Comparison of ENCODE assay signal across 9 cellular contexts in the genomic region with DNA sequence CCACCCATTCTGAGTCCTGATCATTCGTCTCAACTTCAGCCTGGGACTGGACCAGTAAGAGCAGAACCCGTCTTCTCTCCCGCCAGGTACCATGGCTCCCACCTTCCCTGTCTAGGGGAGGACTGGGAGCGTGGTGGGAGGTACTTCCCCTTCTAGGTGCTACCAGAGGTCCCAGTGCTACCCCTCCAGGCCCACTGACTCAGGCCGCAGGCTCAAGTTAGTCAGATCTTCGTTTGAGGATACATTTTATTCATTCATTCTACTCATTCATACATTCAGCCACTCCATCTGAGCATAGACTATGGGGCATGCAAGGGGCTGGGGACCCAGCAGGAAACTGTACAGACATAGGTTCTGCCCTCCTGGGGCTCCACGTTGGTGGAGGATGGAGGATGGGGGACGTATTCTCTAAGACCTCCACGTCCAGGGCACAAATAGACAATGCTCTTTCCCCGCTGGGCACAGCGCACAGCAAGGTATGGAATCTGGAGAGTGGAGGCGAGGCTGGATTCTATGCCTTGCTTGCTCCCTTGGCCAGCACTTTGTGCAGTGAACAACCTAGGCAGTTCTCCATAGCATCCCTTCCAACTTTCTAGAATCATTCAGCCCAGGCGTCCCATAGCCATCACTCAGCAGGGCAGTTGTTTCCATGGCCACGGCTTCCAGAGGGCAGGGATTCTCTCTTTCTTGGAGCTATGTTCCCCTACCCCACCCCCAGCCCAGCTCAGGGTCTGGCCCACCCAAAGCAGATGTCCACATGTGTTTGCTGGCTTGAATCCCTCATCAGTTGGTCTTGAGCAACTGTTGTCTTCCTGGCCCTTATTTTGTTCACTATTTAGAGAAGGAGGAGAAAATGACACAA. TPM values are rescaled to one million over a fixed set of nuclear protein-coding genes. Genes with fewer than 3 reads are reported as not detected.
A peak's percentile ranks its signal among the peaks of the same experiment; 100 is the strongest.
DNase-seq lines count a peak whose midpoint lies in the region; ATAC-seq, FAIRE-seq and TF ChIP-seq lines count a peak whose summit lies in the region.
"Had no signal": no experiment of that assay in that cellular context is flagged by ENCODE, and none has a peak within 500 bp of the region (broad histone marks: within the 10 kb centered on the region; RNA-seq: fewer than 3 reads in every experiment).

No MANE protein-coding gene starts in this region.

- no peak overlapping the region for H3K27ac Mint-ChIP-seq in GM23338
- peak overlapping the region in 1 of 2 donors; percentile 69 for H3K27ac Mint-ChIP-seq in natural killer cell treated with Interleukin-12 subunit alpha and Interleukin-12 subunit beta and Interleukin-15 and Interleukin-18, amount 100 ng/mL, for 72 hours

- H3K4me3 Mint-ChIP-seq in GM23338 = peak overlapping the region; percentile 77
- H3K4me3 Mint-ChIP-seq in natural killer cell treated with Interleukin-12 subunit alpha and Interleukin-12 subunit beta and Interleukin-15 and Interleukin-18, amount 100 ng/mL, for 72 hours = peak overlapping the region; percentile 65

- H3K9me2 ChIP-seq in GM23338 (ENCODE audit: insufficient read depth) (no peaks in the 10 kb centered on the region), MM.1S (replicated peaks; ENCODE audit: insufficient read depth, low read length) (no peaks in the 10 kb centered on the region)

- no peak for FAIRE-seq in A549 (lab: Jason Lieb, UNC)

- H4K20me1 ChIP-seq in GM23338 (replicated peaks; ENCODE audit: insufficient read depth) (no peaks in the 10 kb centered on the region), MM.1S (ENCODE audit: insufficient read depth, low read length) (no peaks in the 10 kb centered on the region)

- H3K36me3 Mint-ChIP-seq in GM23338 (ENCODE audit: low read depth) = no peaks in the 10 kb centered on the region; the same call in 2 of the 3 replicates
- H3K36me3 Mint-ChIP-seq in natural killer cell treated with Interleukin-12 subunit alpha and Interleukin-12 subunit beta and Interleukin-15 and Interleukin-18, amount 100 ng/mL, for 72 hours = no peaks in the 10 kb centered on the region

- no peaks in the 10 kb centered on the region for H3K79me2 ChIP-seq in GM23338 (replicated peaks; ENCODE audit: insufficient read depth)
- no peaks in the 10 kb centered on the region for H3K79me2 ChIP-seq in MM.1S (ENCODE audit: low read length)

- ATAC-seq in A549 (no peak), GM23338 (no peak)
- ATAC-seq in natural killer cell treated with Interleukin-12 subunit alpha and Interleukin-12 subunit beta and Interleukin-15 and Interleukin-18, amount 100 ng/mL, for 72 hours = no peak

- H3K4me1 Mint-ChIP-seq in GM23338 = peaks cover 21% of the 10 kb centered on the region
- H3K4me1 Mint-ChIP-seq in natural killer cell treated with Interleukin-12 subunit alpha and Interleukin-12 subunit beta and Interleukin-15 and Interleukin-18, amount 100 ng/mL, for 72 hours (ENCODE audit: low read depth in 2 of 2) = peaks cover 0 to 10% of the 10 kb centered on the region in 2 donors

- TF ChIP-seq EP300 in A549 (IDR thresholded peaks at IDR 0.05) = no peak

- TF ChIP-seq RAD21 in A549 (conservative IDR thresholded peaks at IDR 0.05 in 1 of 2, IDR thresholded peaks at IDR 0.05 in 1 of 2) = no peak

- TF ChIP-seq CTCF in A549 (IDR thresholded peaks at IDR 0.05) = no peak
- TF ChIP-seq CTCF in GM23338 (conservative IDR thresholded peaks at IDR 0.05; ENCODE audit: low read depth in 2 of 2) = no peak
- TF ChIP-seq CTCF in MM.1S (IDR thresholded peaks at IDR 0.05; ENCODE audit: low read length) = no peak

- peak overlapping the region; percentile 79 to 94; a peak in 4 of 6 replicates for H3K27ac ChIP-seq in A549
- no peak overlapping the region for H3K27ac ChIP-seq in GM23338 (ENCODE audit: low read depth)
- no peak overlapping the region for H3K27ac ChIP-seq in MM.1S (ENCODE audit: low read length)

- H3K4me2 ChIP-seq in A549 (peak overlapping the region; percentile 93), GM23338 (peak overlapping the region; percentile 86), MM.1S (ENCODE audit: low read depth, low read length) (no peak overlapping the region)

- TF ChIP-seq POLR2A in A549 (IDR thresholded peaks at IDR 0.05; ENCODE audit: low read length) = no peak

- POLR2A ChIA-PET in A549 (lab: Yijun Ruan, JAX) = no interaction called here

- H3K27me3 ChIP-seq in GM23338 (ENCODE audit: insufficient read depth) = peaks cover 23% of the 10 kb centered on the region
- H3K27me3 ChIP-seq in MM.1S (replicated peaks; ENCODE audit: insufficient read depth, low read length) = peaks cover 49% of the 10 kb centered on the region

- no peaks in the 10 kb centered on the region; the same call in 2 of the 3 replicates for H3K9me3 Mint-ChIP-seq in GM23338
- no peaks in the 10 kb centered on the region for H3K9me3 Mint-ChIP-seq in natural killer cell treated with Interleukin-12 subunit alpha and Interleukin-12 subunit beta and Interleukin-15 and Interleukin-18, amount 100 ng/mL, for 72 hours

- H3F3A ChIP-seq in GM23338 (replicated peaks; ENCODE audit: low read depth) = peaks cover 4% of the 10 kb centered on the region; the same call in 1 of the 2 replicates
- H3F3A ChIP-seq in MM.1S (ENCODE audit: insufficient read depth, low read length) = no peaks in the 10 kb centered on the region

- 87% methylated on average over 14 of the region's 14 CpGs for WGBS in A549 (ENCODE audit: missing lambda C conversion rate)

- H3K4me3 ChIP-seq in A549 = no peak overlapping the region
- H3K4me3 ChIP-seq in GM23338 = peak overlapping the region; percentile 61; the same call in 1 of the 2 replicates
- H3K4me3 ChIP-seq in MM.1S (ENCODE audit: low read length) = no peak overlapping the region

- peaks cover 35% of the 10 kb centered on the region for H3K27me3 Mint-ChIP-seq in GM23338 (ENCODE audit: insufficient read depth, low read depth, poor library complexity)
- peaks cover 29 to 50% of the 10 kb centered on the region in 2 donors for H3K27me3 Mint-ChIP-seq in natural killer cell treated with Interleukin-12 subunit alpha and Interleukin-12 subunit beta and Interleukin-15 and Interleukin-18, amount 100 ng/mL, for 72 hours

- DNase-seq in A549 (ENCODE audit: low read depth in 1 of 2, low spot score in 1 of 2) = no peak
- no peak for DNase-seq in GM23338 (ENCODE audit: low spot score)
- DNase-seq in epidermal melanocyte (ENCODE audit: insufficient read length, low spot score) = peak; percentile 9
- DNase-seq in natural killer cell treated with Interleukin-12 subunit alpha and Interleukin-12 subunit beta and Interleukin-15 and Interleukin-18, amount 100 ng/mL, for 72 hours (ENCODE audit: low spot score) = no peak
- no peak for DNase-seq in MM.1S
- no peak for DNase-seq in midbrain (lab: John Stamatoyannopoulos, UW)
- no peak for DNase-seq in activated CD4-positive, alpha-beta T cell treated with anti-CD3 and anti-CD28 coated beads for 1 hour
- DNase-seq in activated CD4-positive, alpha-beta T cell treated with anti-CD3 and anti-CD28 coated beads, Interleukin-2, amount 50 U/mL, for 1 hour = no peak

- H2AFZ ChIP-seq in GM23338 (no peak overlapping the region), MM.1S (ENCODE audit: low read length) (no peak overlapping the region)

- H3K9me3 ChIP-seq in A549 (no peaks in the 10 kb centered on the region), MM.1S (replicated peaks; ENCODE audit: insufficient read depth, low read length) (no peaks in the 10 kb centered on the region)

- CTCF ChIA-PET in A549 (lab: Yijun Ruan, JAX) = interaction anchor here (0.6 to 11.5 kb wide), 9 partner anchors 19 to 169 kb away, joined by 3 to 198 read pairs (median 4); no protein-coding TSS in a partner anchor

- no peak overlapping the region for H3K9ac ChIP-seq in MM.1S (ENCODE audit: low read length)

- H3K4me1 ChIP-seq in A549 (peaks cover 33% of the 10 kb centered on the region), GM23338 (ENCODE audit: insufficient read depth) (peaks cover 14% of the 10 kb centered on the region), MM.1S (ENCODE audit: low read length) (peaks cover 4% of the 10 kb centered on the region; the same call in 1 of the 2 replicates)

- H3K36me3 ChIP-seq in GM23338 (ENCODE audit: insufficient read depth) (no peaks in the 10 kb centered on the region), MM.1S (replicated peaks; ENCODE audit: insufficient read depth, low read length) (no peaks in the 10 kb centered on the region)

RNA-seq across cellular contexts. Expression of a gene that starts 1.1 kb away (rescaled TPM):
- polyA plus RNA-seq in A549 (2011; rRNA removed) = 3.8 and 5.8 TPM in 2 replicates
- 8.7 and 11.4 TPM in 2 replicates for polyA plus RNA-seq in A549 (2012; cell fraction: cytosol; rRNA removed)
- 10.1 and 10.9 TPM in 2 replicates for polyA plus RNA-seq in A549 (2012; cell fraction: nucleus; rRNA removed)
- polyA plus RNA-seq in A549 (2017; fragmentation: RNase III; extraction: RNeasy Plus Mini Kit Qiagen cat#74134 plus additional on column Dnase treatment) = 5.0 to 6.6 TPM (median 6.2 TPM) in 3 replicates
- polyA minus RNA-seq in A549 (2011; rRNA and poly(A)+ RNA removed) = 2.6 and 4.4 TPM in 2 replicates
- 2.7 and 4.0 TPM in 2 replicates for total RNA-seq in GM23338 (2014; rRNA removed; shearing (Covaris generic))
- 3.4 and 3.9 TPM in 2 replicates for polyA plus RNA-seq in GM23338 (2016; fragmentation: Nextera tagmentation; extraction: Ambion mirVana)
- not detected for total RNA-seq in natural killer cell treated with Interleukin-12 subunit alpha and Interleukin-12 subunit beta and Interleukin-15 and Interleukin-18, amount 100 ng/mL, for 72 hours

RNA-seq across cellular contexts. Expression of a gene that starts 27.1 kb away (rescaled TPM):
- polyA plus RNA-seq in A549 (2011; rRNA removed) (17.5 and 22.3 TPM in 2 replicates), A549 (2017; fragmentation: RNase III; extraction: RNeasy Plus Mini Kit Qiagen cat#74134 plus additional on column Dnase treatment) (36.3 to 43.5 TPM (median 42.9 TPM) in 3 replicates), GM23338 (2016; fragmentation: Nextera tagmentation; extraction: Ambion mirVana) (44.4 and 44.6 TPM in 2 replicates)
- polyA plus RNA-seq in A549 (2012; cell fraction: cytosol; rRNA removed) = 44.6 and 54.6 TPM in 2 replicates
- polyA plus RNA-seq in A549 (2012; cell fraction: nucleus; rRNA removed) = 235 and 296 TPM in 2 replicates
- 30.0 and 30.5 TPM in 2 replicates for polyA minus RNA-seq in A549 (2011; rRNA and poly(A)+ RNA removed)
- total RNA-seq in GM23338 (2014; rRNA removed; shearing (Covaris generic)) = 73.5 and 91.4 TPM in 2 replicates
- 10 to 100 TPM; 13.2 to 14.0 TPM for total RNA-seq in natural killer cell treated with Interleukin-12 subunit alpha and Interleukin-12 subunit beta and Interleukin-15 and Interleukin-18, amount 100 ng/mL, for 72 hours

RNA-seq across cellular contexts. Expression of a gene that starts 31.7 kb away (rescaled TPM):
- 1.2 and 1.5 TPM in 2 replicates for polyA plus RNA-seq in A549 (2011; rRNA removed)
- 0.23 and 0.29 TPM in 2 replicates for polyA plus RNA-seq in A549 (2012; cell fraction: cytosol; rRNA removed)
- 0.22 and 0.32 TPM in 2 replicates for polyA plus RNA-seq in A549 (2012; cell fraction: nucleus; rRNA removed)
- 0.98 to 2.1 TPM (median 1.9 TPM) in 3 replicates for polyA plus RNA-seq in A549 (2017; fragmentation: RNase III; extraction: RNeasy Plus Mini Kit Qiagen cat#74134 plus additional on column Dnase treatment)
- 2.0 and 2.2 TPM in 2 replicates for polyA minus RNA-seq in A549 (2011; rRNA and poly(A)+ RNA removed)
- total RNA-seq in GM23338 (2014; rRNA removed; shearing (Covaris generic)) = 0.35 and 0.89 TPM in 2 replicates
- 0.44 and 0.75 TPM in 2 replicates for polyA plus RNA-seq in GM23338 (2016; fragmentation: Nextera tagmentation; extraction: Ambion mirVana)
- 1 to 10 TPM; 1.0 to 1.9 TPM for total RNA-seq in natural killer cell treated with Interleukin-12 subunit alpha and Interleukin-12 subunit beta and Interleukin-15 and Interleukin-18, amount 100 ng/mL, for 72 hours
- total RNA-seq: Daoy had no signal

RNA-seq across cellular contexts. Expression of a gene that starts 49.0 kb away (rescaled TPM):
- polyA plus RNA-seq in A549 (2011; rRNA removed) (2,791 and 4,959 TPM in 2 replicates), A549 (2017; fragmentation: RNase III; extraction: RNeasy Plus Mini Kit Qiagen cat#74134 plus additional on column Dnase treatment) (12,354 to 13,747 TPM (median 12,799 TPM) in 3 replicates), GM23338 (2016; fragmentation: Nextera tagmentation; extraction: Ambion mirVana) (2,531 and 2,750 TPM in 2 replicates)
- 6,916 and 9,060 TPM in 2 replicates for polyA plus RNA-seq in A549 (2012; cell fraction: cytosol; rRNA removed)
- polyA plus RNA-seq in A549 (2012; cell fraction: nucleus; rRNA removed) = 2,875 and 3,583 TPM in 2 replicates
- 2,337 and 2,680 TPM in 2 replicates for polyA minus RNA-seq in A549 (2011; rRNA and poly(A)+ RNA removed)
- total RNA-seq in GM23338 (2014; rRNA removed; shearing (Covaris generic)) = 718 and 839 TPM in 2 replicates
- total RNA-seq in natural killer cell treated with Interleukin-12 subunit alpha and Interleukin-12 subunit beta and Interleukin-15 and Interleukin-18, amount 100 ng/mL, for 72 hours = over 10,000 TPM in 1 of 2 donors, 1,000 to 10,000 TPM in 1; 5,097 to 40,662 TPM

Comparison
In these comparisons a context has a peak if more than half of its experiments do, and no peak if none do; other contexts are left out.
1. H3K27ac ChIP-seq: peak in A549 (2 of 2); none in GM23338 (single experiment) and MM.1S (single experiment).